27 cellular contexts compared by ENCODE assay signal in genomic region chr16:6023449-6023848, GRCh38.
"Had no signal": no experiment of that assay in that cellular context is flagged by ENCODE, and none has a peak within 500 bp of the region (broad histone marks: within the 10 kb centered on the region; RNA-seq: fewer than 3 reads in every experiment).

No MANE protein-coding gene starts in this region.

- FAIRE-seq: colon, endometrium, endothelial cell of umbilical vein, frontal cortex had no signal

- ATAC-seq: effector memory CD8-positive, alpha-beta T cell; esophagus mucosa; foreskin keratinocyte; gastrocnemius medialis; gastroesophageal sphincter; heart left ventricle; heart right ventricle had no signal

- H3K9me3 ChIP-seq: colonic mucosa, esophagus muscularis mucosa, esophagus squamous epithelium, gastrocnemius medialis, gastroesophageal sphincter, heart left ventricle, heart right ventricle had no signal

- H3K27ac ChIP-seq: colonic mucosa, coronary artery, epithelial cell of prostate, esophagus muscularis mucosa, esophagus squamous epithelium, foreskin keratinocyte, gastrocnemius medialis, gastroesophageal sphincter, heart left ventricle, heart right ventricle had no signal

- DNase-seq: colonic mucosa; cortex of kidney; dermis blood vessel endothelial cell; dorsolateral prefrontal cortex; effector CD4-positive, alpha-beta T cell; effector CD8-positive, alpha-beta T cell; effector memory CD4-positive, alpha-beta T cell; effector memory CD8-positive, alpha-beta T cell; endodermal cell; erythroblast; esophagus squamous epithelium; foreskin fibroblast; foreskin keratinocyte; foreskin melanocyte; gastrocnemius medialis; glutamatergic neuron; heart left ventricle; heart right ventricle had no signal

- H3K36me3 ChIP-seq: colonic mucosa, esophagus muscularis mucosa, esophagus squamous epithelium, gastrocnemius medialis, gastroesophageal sphincter, heart left ventricle, heart right ventricle had no signal

- H3K4me3 ChIP-seq: colonic mucosa, coronary artery, esophagus muscularis mucosa, esophagus squamous epithelium, gastrocnemius medialis, gastroesophageal sphincter, heart left ventricle, heart right ventricle had no signal
